Comparison of ENCODE assay signal across 9 cellular contexts in the genomic region with DNA sequence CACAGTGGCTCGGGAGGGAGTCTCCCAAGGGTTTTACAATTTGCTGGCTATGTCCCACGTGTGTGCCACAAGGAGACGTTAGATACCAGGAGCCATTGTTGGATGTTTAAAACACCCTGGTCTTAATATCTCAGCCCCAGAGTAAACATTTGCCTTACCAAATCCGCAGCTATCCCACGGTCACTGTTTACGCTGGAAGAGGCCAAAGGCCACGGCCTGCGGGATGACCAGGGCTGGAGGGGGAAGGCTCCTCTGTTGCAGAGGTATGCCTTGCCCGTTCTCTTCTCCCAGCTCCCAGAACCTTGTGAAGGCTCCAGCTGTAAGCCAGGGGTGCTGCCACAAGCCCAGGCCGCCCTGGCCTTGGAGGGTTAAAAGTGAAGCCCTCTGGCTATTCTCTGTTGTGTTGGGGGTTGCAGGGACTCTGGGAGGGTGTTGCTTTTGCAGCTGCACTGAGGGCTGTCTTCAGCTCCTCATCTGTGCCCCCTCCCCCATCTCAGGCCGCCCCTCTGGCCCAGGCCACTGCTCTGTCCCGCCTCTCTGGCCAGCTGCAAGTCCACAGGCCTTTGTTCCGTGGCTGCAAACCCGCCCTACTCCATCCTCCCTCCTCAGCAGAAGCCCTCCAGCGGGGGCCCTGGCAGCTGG. TPM values are rescaled to one million over a fixed set of nuclear protein-coding genes. Genes with fewer than 3 reads are reported as not detected.
A peak's percentile ranks its signal among the peaks of the same experiment; 100 is the strongest.
DNase-seq lines count a peak whose midpoint lies in the region; ATAC-seq, FAIRE-seq and TF ChIP-seq lines count a peak whose summit lies in the region.
"Had no signal": no experiment of that assay in that cellular context is flagged by ENCODE, and none has a peak within 500 bp of the region (broad histone marks: within the 10 kb centered on the region; RNA-seq: fewer than 3 reads in every experiment).

No MANE protein-coding gene starts in this region.

- H3K9me3 ChIP-seq in Loucy (ENCODE audit: insufficient read depth, low read depth, low read length), result no peaks in the 10 kb centered on the region
- H3K9me3 ChIP-seq in HepG2 (ENCODE audit: low read length), result no peaks in the 10 kb centered on the region
- no peaks in the 10 kb centered on the region for H3K9me3 ChIP-seq in stomach smooth muscle (ENCODE audit: control insufficient read depth in 2 of 2, low read length in 2 of 2)

- TF ChIP-seq POLR2A in HepG2 (IDR thresholded peaks at IDR 0.05; ENCODE audit: insufficient read depth in 1 of 2, low read depth in 2 of 2, low read length in 2 of 2), result no peak

- H3K79me2 ChIP-seq in Loucy (ENCODE audit: insufficient read depth, low read length) (peaks cover 62% of the 10 kb centered on the region), HepG2 (ENCODE audit: insufficient read depth, low read length) (peaks cover 22% of the 10 kb centered on the region)

- POLR2A ChIA-PET in HepG2 (lab: Yijun Ruan, JAX), result interaction anchor here (0.9 to 2.6 kb wide), 9 partner anchors 13 to 236 kb away, joined by 3 to 14 read pairs (median 5); a partner anchor contains a TSS

- H3K4me3 ChIP-seq in Loucy (ENCODE audit: low read length, poor library complexity, severe bottlenecking) (peak overlapping the region; percentile 76), dorsolateral prefrontal cortex (peak overlapping the region; percentile 45 to 96 (median 85)), HepG2 (replicated peaks in 1 of 3; ENCODE audit: insufficient read depth in 1 of 3, low read depth in 2 of 3, low read length in 3 of 3) (peak overlapping the region; percentile 18 to 79 (median 31)), stomach smooth muscle (ENCODE audit: low read length in 2 of 2) (peak overlapping the region in 1 of 2 donors; percentile 90)

- H3K27me3 ChIP-seq in Loucy (ENCODE audit: insufficient read depth, low read length, poor library complexity, severe bottlenecking) (no peaks in the 10 kb centered on the region), dorsolateral prefrontal cortex (no peaks in the 10 kb centered on the region), HepG2 (ENCODE audit: control insufficient read depth in 1 of 2, insufficient read depth in 2 of 2, low read length in 2 of 2) (peaks cover 0 to 20% of the 10 kb centered on the region in 2 experiments; a peak in 4 of 5 replicates), stomach smooth muscle (ENCODE audit: control insufficient read depth in 1 of 2, insufficient read depth in 2 of 2, low read length in 2 of 2) (no peaks in the 10 kb centered on the region)

- TF ChIP-seq RAD21 in HepG2 (CRISPR knock-in tag; IDR thresholded peaks at IDR 0.05), result 0 out of 2 replicates have a peak, but pooled peaks have one; percentile 8

- intact Hi-C loops in dorsolateral prefrontal cortex (cut with DNase I), result loop anchor here in 1 of 2 donors (5.0 kb wide), 2 partner anchors 34 to 164 kb away; a partner anchor contains a TSS
- intact Hi-C loops in HepG2 (cut with micrococcal nuclease; ENCODE audit: unreplicated experiment), result loop anchor here (1.0 to 10.0 kb wide), 2 partner anchors 14 to 228 kb away; no protein-coding TSS in a partner anchor

- CTCF ChIA-PET in HepG2 (lab: Yijun Ruan, JAX; ENCODE audit: low intra/inter-chr PET ratio, low total read pairs), result no interaction called here

- in situ Hi-C loops in HepG2 (cut with HindIII; ENCODE audit: extremely low pct_ligation_motif_present, low pct_unique_long_range_greater_than_20kb), result no loop called here

- no peaks in the 10 kb centered on the region for H3K9me2 ChIP-seq in Loucy (replicated peaks; ENCODE audit: low read depth, low read length)

- TF ChIP-seq CTCF in Loucy (conservative IDR thresholded peaks at IDR 0.05; ENCODE audit: low read length), result no peak
- peak in 12 of 56 donors; percentile 5 to 32 (median 21) for TF ChIP-seq CTCF in dorsolateral prefrontal cortex (IDR thresholded peaks at IDR 0.05 in 54 of 56, conservative IDR thresholded peaks at IDR 0.05 in 2 of 56; ENCODE audit: low read depth in 1 of 56, partially characterized antibody in 56 of 56)
- no peak; the same call in 1 of the 2 replicates for TF ChIP-seq CTCF in HepG2 (CRISPR knock-in tag; IDR thresholded peaks at IDR 0.05)

- H3K36me3 ChIP-seq in Loucy (ENCODE audit: insufficient read depth, low read length) (no peaks in the 10 kb centered on the region), HepG2 (replicated peaks in 1 of 2; ENCODE audit: control insufficient read depth in 1 of 2, insufficient read depth in 2 of 2, low read length in 2 of 2) (peaks cover 0 to 4% of the 10 kb centered on the region in 2 experiments; a peak in 1 of 5 replicates), stomach smooth muscle (ENCODE audit: control insufficient read depth in 2 of 2, insufficient read depth in 2 of 2, low read length in 2 of 2) (no peaks in the 10 kb centered on the region)

- H3K4me1 ChIP-seq in Loucy (ENCODE audit: insufficient read depth, low read length, poor library complexity, severe bottlenecking), result peaks cover 69% of the 10 kb centered on the region
- peaks cover 60% of the 10 kb centered on the region for H3K4me1 ChIP-seq in HepG2 (ENCODE audit: insufficient read depth, low read length)
- H3K4me1 ChIP-seq in stomach smooth muscle (ENCODE audit: control insufficient read depth, insufficient read depth, low read length), result peaks cover 64% of the 10 kb centered on the region

- TF ChIP-seq EP300 in HepG2 (IDR thresholded peaks at IDR 0.05; ENCODE audit: low read depth in 2 of 2, low read length in 2 of 2) (peak in 1 of 2 experiments; percentile 68; a peak in 2 of 4 replicates), HepG2 (CRISPR knock-in tag; IDR thresholded peaks at IDR 0.05; ENCODE audit: borderline replicate concordance) (no peak; the same call in 1 of the 2 replicates)

- DNase-seq in dorsolateral prefrontal cortex (peak; percentile 40 to 93 (median 90)), HepG2 (ENCODE audit: low spot score) (peak; percentile 87), A172 (ENCODE audit: low spot score) (no peak)
- DNase-seq in activated CD8-positive, alpha-beta memory T cell treated with anti-CD3 and anti-CD28 coated beads, Interleukin-2, amount 50 U/mL, for 4 hours, result no peak
- DNase-seq: NCI-H1694 treated with DMSO at 0.1 percent for 48 hours had no signal

- H3F3A ChIP-seq in Loucy (ENCODE audit: low read depth), result peaks cover 10% of the 10 kb centered on the region; the same call in 1 of the 2 replicates

- no peak overlapping the region for H2AFZ ChIP-seq in Loucy (ENCODE audit: low read length)
- no peak overlapping the region for H2AFZ ChIP-seq in HepG2 (ENCODE audit: low read length)

- peak; percentile 97 for FAIRE-seq in HepG2 (lab: Jason Lieb, UNC)

- H3K4me2 ChIP-seq in Loucy (ENCODE audit: low read depth, low read length, poor library complexity, severe bottlenecking), result peak overlapping the region; percentile 96
- peak overlapping the region; percentile 94 for H3K4me2 ChIP-seq in HepG2 (ENCODE audit: low read depth, low read length)

- peak overlapping the region; percentile 84 to 99 (median 96) for H3K27ac ChIP-seq in dorsolateral prefrontal cortex
- H3K27ac ChIP-seq in HepG2 (ENCODE audit: extremely low read length, insufficient read depth, low read length), result peak overlapping the region; percentile 70
- peak overlapping the region; percentile 67 for H3K27ac ChIP-seq in stomach smooth muscle (ENCODE audit: low read length)

- H3K9ac ChIP-seq in Loucy (ENCODE audit: low read depth, low read length, poor library complexity, severe bottlenecking), result peak overlapping the region; percentile 89
- H3K9ac ChIP-seq in HepG2 (ENCODE audit: insufficient read depth, low read depth, low read length), result peak overlapping the region; percentile 37
- peak overlapping the region in 1 of 2 donors; percentile 47 for H3K9ac ChIP-seq in stomach smooth muscle (ENCODE audit: low read length in 2 of 2)

- H4K20me1 ChIP-seq in Loucy (ENCODE audit: insufficient read depth, low read length, poor library complexity, severe bottlenecking), result no peaks in the 10 kb centered on the region
- H4K20me1 ChIP-seq in HepG2 (ENCODE audit: insufficient read depth, low read length), result no peaks in the 10 kb centered on the region

- 0% methylated on average over 7 of the region's 15 CpGs for WGBS in HepG2 (ENCODE audit: low lambda C conversion rate)

- BruUV-seq in HepG2 (replicated peaks; lab: Mats Ljungman, UMichigan), result no TSS peak

- peak; percentile 69 for ATAC-seq in HepG2
- no peak for ATAC-seq in GM21619 (IDR thresholded peaks at IDR 0.05; ENCODE audit: unreplicated experiment)
- ATAC-seq in GM18861 (IDR thresholded peaks at IDR 0.05; ENCODE audit: unreplicated experiment), result no peak

TF ChIP-seq in HepG2, 621 proteins besides CTCF, POLR2A, EP300 and RAD21 (continues in another document):
- no peak for TF ChIP-seq ZNF3 (CRISPR knock-in tag; IDR thresholded peaks at IDR 0.05)

RNA-seq across cellular contexts. Expression of a gene that starts 2.4 kb away (rescaled TPM):
- total RNA-seq in dorsolateral prefrontal cortex, result 100 to 1,000 TPM in 43 of 120 experiments, 10 to 100 TPM in 77; 27.1 to 361 (median 85.0) TPM
- 9.5 and 9.8 TPM in 2 replicates for total RNA-seq in HepG2 (2016; rRNA removed; fragmentation: Illumina TruSeq; extraction: Trizol)
- total RNA-seq in HepG2 (2016; cell fraction: cytosol; rRNA removed; fragmentation: Illumina TruSeq; extraction: Trizol; ENCODE audit: low read depth), result 0.61 and 0.88 TPM in 2 replicates
- 7.2 and 11.8 TPM in 2 replicates for total RNA-seq in HepG2 (2016; cell fraction: insoluble cytoplasmic fraction; rRNA removed; fragmentation: Illumina TruSeq; extraction: Trizol)
- total RNA-seq in HepG2 (2016; cell fraction: membrane; rRNA removed; fragmentation: Illumina TruSeq; extraction: Trizol), result 5.6 and 6.4 TPM in 2 replicates
- total RNA-seq in HepG2 (2016; cell fraction: nucleus; rRNA removed; fragmentation: Illumina TruSeq; extraction: Trizol), result 9.3 and 10.4 TPM in 2 replicates
- 7.1 and 7.2 TPM in 2 replicates for polyA plus RNA-seq in HepG2 (2011; rRNA removed)
- 2.7 and 5.6 TPM in 2 replicates for polyA plus RNA-seq in HepG2 (2011; cell fraction: cytosol; rRNA removed)
- 13.8 and 16.9 TPM in 2 replicates for polyA plus RNA-seq in HepG2 (2011; cell fraction: nucleus; rRNA removed)
- polyA plus RNA-seq in HepG2 (2012), result 5.4 and 8.7 TPM in 2 replicates
- 0.60 and 0.61 TPM in 2 replicates for polyA plus RNA-seq in HepG2 (2016; cell fraction: cytosol; fragmentation: Illumina TruSeq; extraction: Trizol; ENCODE audit: low read depth)
- 6.0 and 8.8 TPM in 2 replicates for polyA plus RNA-seq in HepG2 (2016; cell fraction: insoluble cytoplasmic fraction; fragmentation: Illumina TruSeq; extraction: Trizol; ENCODE audit: low read depth)
- polyA plus RNA-seq in HepG2 (2016; cell fraction: membrane; fragmentation: Illumina TruSeq; extraction: Trizol; ENCODE audit: low read depth), result 2.1 and 2.2 TPM in 2 replicates
- 28.5 and 30.1 TPM in 2 replicates for polyA plus RNA-seq in HepG2 (2016; cell fraction: nucleus; fragmentation: Illumina TruSeq; extraction: Trizol; ENCODE audit: insufficient read depth, low read depth)
- 9.5 and 51.9 TPM in 2 replicates for polyA minus RNA-seq in HepG2 (2011; rRNA and poly(A)+ RNA removed; ENCODE audit: low replicate concordance)
- polyA minus RNA-seq in HepG2 (2011; cell fraction: cytosol; rRNA and poly(A)+ RNA removed), result 4.6 and 5.4 TPM in 2 replicates
- polyA minus RNA-seq in HepG2 (2011; cell fraction: nucleus; rRNA and poly(A)+ RNA removed), result 5.1 and 12.0 TPM in 2 replicates
- 11.2 and 12.3 TPM in 2 replicates for total RNA-seq in A172 (2014; rRNA removed; shearing (Covaris generic))

Comparison
In these comparisons a context has a peak if more than half of its experiments do, and no peak if none do; other contexts are left out.
1. DNase-seq: peak in dorsolateral prefrontal cortex (10 of 10) and HepG2 (single experiment); none in A172 (single experiment) and activated CD8-positive, alpha-beta memory T cell treated with anti-CD3 and anti-CD28 coated beads, Interleukin-2, amount 50 U/mL, for 4 hours (single experiment).
2. Peak in every context shown above with its lines, with median percentiles within 50 percentile points of each other: H3K27ac ChIP-seq.